Comparison of ENCODE assay signal across 29 cellular contexts in genomic region chr2:122873951-122874350, GRCh38.
"Had no signal": no experiment of that assay in that cellular context is flagged by ENCODE, and none has a peak within 500 bp of the region (broad histone marks: within the 10 kb centered on the region; RNA-seq: fewer than 3 reads in every experiment).

No MANE protein-coding gene starts in this region.

- H3K9me3 ChIP-seq: ascending aorta, breast epithelium, esophagus muscularis mucosa, gastrocnemius medialis had no signal

- H3K27ac ChIP-seq: ascending aorta, breast epithelium, coronary artery, dorsolateral prefrontal cortex, esophagus muscularis mucosa, foreskin keratinocyte, gastrocnemius medialis, heart right ventricle, WERI-Rb-1 had no signal

- H3K4me1 ChIP-seq: ascending aorta, breast epithelium, esophagus muscularis mucosa, foreskin keratinocyte, gastrocnemius medialis, heart right ventricle had no signal

- H3K27me3 ChIP-seq: ascending aorta, breast epithelium, dorsolateral prefrontal cortex, esophagus muscularis mucosa, foreskin keratinocyte, gastrocnemius medialis, heart right ventricle had no signal

- DNase-seq: activated B cell treated with CpG ODN at 0.5 μM for 24 hours; activated CD4-positive, alpha-beta memory T cell treated with anti-CD3 and anti-CD28 coated beads for 36 hours; activated CD4-positive, alpha-beta T cell treated with anti-CD3 and anti-CD28 coated beads, Interleukin-2, amount 10 ng/mL, durations not matched to agents 24 days and 14 days; activated CD8-positive, alpha-beta memory T cell treated with anti-CD3 and anti-CD28 coated beads, Interleukin-2, amount 10 ng/mL, durations not matched to agents 7 days and 5 days; activated CD8-positive, alpha-beta memory T cell treated with anti-CD3 and anti-CD28 coated beads, Interleukin-2, amount 50 U/mL, for 4 hours; activated CD8-positive, alpha-beta T cell treated with anti-CD3 and anti-CD28 coated beads, Interleukin-2, amount 10 ng/mL, durations not matched to agents 7 days and 5 days; activated gamma-delta T cell; activated naive CD4-positive, alpha-beta T cell; activated naive CD4-positive, alpha-beta T cell treated with anti-CD3 and anti-CD28 coated beads, Interleukin-2, amount 10 ng/mL, durations not matched to agents 7 days and 5 days; activated naive CD8-positive, alpha-beta T cell treated with anti-CD3 and anti-CD28 coated beads, Interleukin-2, amount 10 ng/mL, durations not matched to agents 7 days and 5 days; activated T-cell treated with anti-CD3 and anti-CD28 coated beads, Interleukin-2, amount 50 U/mL, for 1 hour; activated T-cell treated with anti-CD3 and anti-CD28 coated beads, Interleukin-2, amount 50 U/mL, for 72 hours; dorsolateral prefrontal cortex; effector memory CD4-positive, alpha-beta T cell; endodermal cell; erythroblast; foreskin keratinocyte; gastrocnemius medialis; heart right ventricle; T-helper 1 cell; T-helper 17 cell; T1000; WERI-Rb-1 had no signal

- ATAC-seq: activated CD4-positive, CD25-positive, alpha-beta regulatory T cell treated with anti-CD3 and anti-CD28 coated beads, Interleukin-2, amount 50 U/mL, for 24 hours; activated CD8-positive, alpha-beta memory T cell treated with anti-CD3 and anti-CD28 coated beads, Interleukin-2, amount 10 ng/mL, durations not matched to agents 7 days and 5 days; activated CD8-positive, alpha-beta T cell treated with anti-CD3 and anti-CD28 coated beads, Interleukin-2, amount 10 ng/mL, durations not matched to agents 7 days and 5 days; activated naive CD4-positive, alpha-beta T cell treated with anti-CD3 and anti-CD28 coated beads, Interleukin-2, amount 50 U/mL, for 72 hours; activated T-cell treated with anti-CD3 and anti-CD28 coated beads, Interleukin-2, amount 50 U/mL, for 72 hours; foreskin keratinocyte; gastrocnemius medialis; heart right ventricle; T-helper 17 cell had no signal

- H3K36me3 ChIP-seq: ascending aorta, breast epithelium, esophagus muscularis mucosa, gastrocnemius medialis, heart right ventricle, WERI-Rb-1 had no signal

- H3K4me3 ChIP-seq: ascending aorta, breast epithelium, coronary artery, dorsolateral prefrontal cortex, esophagus muscularis mucosa, gastrocnemius medialis, heart right ventricle had no signal
